Comparison of ENCODE assay signal across 21 cellular contexts in the genomic region with DNA sequence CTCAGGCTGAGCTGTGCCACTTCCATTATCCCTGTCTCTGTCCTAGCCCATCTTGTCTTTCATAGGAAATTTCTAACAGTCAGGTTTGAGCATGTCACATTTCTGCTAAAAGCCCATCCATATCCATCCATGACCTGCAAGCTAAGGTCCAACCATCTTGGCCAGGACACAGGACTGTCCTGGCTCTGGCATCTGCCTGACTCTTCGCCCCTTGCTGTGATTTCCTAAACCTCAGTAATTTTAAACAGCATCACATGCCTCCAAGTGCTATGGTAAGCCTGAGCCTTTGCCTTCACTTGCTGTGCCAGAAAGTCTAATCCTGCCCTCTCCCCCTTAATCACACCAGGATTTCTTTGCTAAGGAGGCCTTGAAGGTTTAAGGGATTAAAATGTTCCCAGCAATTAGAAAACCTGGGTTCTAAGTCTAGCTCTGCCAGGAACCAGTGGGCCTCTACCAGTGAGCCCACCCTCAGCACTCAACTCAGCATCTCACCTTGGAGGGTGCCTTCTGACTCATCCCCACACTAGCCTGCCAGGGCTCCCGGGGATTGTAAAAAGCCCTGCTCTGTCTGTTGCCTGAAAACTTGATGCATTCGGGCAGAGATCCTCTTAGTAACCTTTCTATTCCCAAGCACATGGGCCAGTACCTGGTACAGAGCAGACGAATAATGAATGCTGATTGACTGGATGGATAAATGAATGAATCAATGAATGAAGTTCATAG.
DNase-seq lines count a peak whose midpoint lies in the region; ATAC-seq and TF ChIP-seq lines count a peak whose summit lies in the region.
"Had no signal": no experiment of that assay in that cellular context is flagged by ENCODE, and none has a peak within 500 bp of the region (broad histone marks: within the 10 kb centered on the region; RNA-seq: fewer than 3 reads in every experiment).

No MANE protein-coding gene starts in this region.

- no peaks in the 10 kb centered on the region for H4K20me1 ChIP-seq in IMR-90 (ENCODE audit: insufficient read depth, low read length)
- H4K20me1 ChIP-seq in smooth muscle cell (ENCODE audit: low read depth), result no peaks in the 10 kb centered on the region

- no TSS peak for BruUV-seq in IMR-90 (replicated peaks; lab: Mats Ljungman, UMichigan)

- H3K4me1 ChIP-seq in IMR-90 (ENCODE audit: control insufficient read depth, insufficient read depth, low read length) (peaks cover 16% of the 10 kb centered on the region), smooth muscle cell (ENCODE audit: low read depth) (peaks cover 7% of the 10 kb centered on the region)
- H3K4me1 ChIP-seq: parathyroid adenoma, tibial nerve had no signal

- peak overlapping the region; percentile 70 for H4K5ac ChIP-seq in IMR-90 (ENCODE audit: low read depth, low read length)

- peak overlapping the region; percentile 54 for H2BK5ac ChIP-seq in IMR-90 (ENCODE audit: low read depth, low read length, poor library complexity, severe bottlenecking)

- no peak overlapping the region; the same call in 1 of the 2 replicates for H3K14ac ChIP-seq in IMR-90 (replicated peaks; ENCODE audit: low read depth, low read length)

- no peaks in the 10 kb centered on the region for H3K9me3 Mint-ChIP-seq in stimulated activated effector memory CD8-positive, alpha-beta T cell treated with anti-CD3 and anti-CD28 coated beads, Interleukin-12 subunit alpha, Interleukin-12 subunit beta, amount 100 ng/mL, for 72 hours
- H3K9me3 Mint-ChIP-seq: dendritic cell treated with granulocyte-macrophage colony-stimulating factor and Interleukin-4, amounts not matched to agents 40 ng/mL and 50 ng/mL, for 4 days had no signal

- H2BK20ac ChIP-seq in IMR-90 (ENCODE audit: low read depth, low read length), result peak overlapping the region; percentile 88

- dilution Hi-C loops in IMR-90 (cut with HindIII; ENCODE audit: low sequenced_read_pairs, unreplicated experiment), result no loop called here

- H3K4me3 Mint-ChIP-seq in stimulated activated effector memory CD8-positive, alpha-beta T cell treated with anti-CD3 and anti-CD28 coated beads, Interleukin-12 subunit alpha, Interleukin-12 subunit beta, amount 100 ng/mL, for 72 hours, result no peak overlapping the region
- H3K4me3 Mint-ChIP-seq: dendritic cell treated with granulocyte-macrophage colony-stimulating factor and Interleukin-4, amounts not matched to agents 40 ng/mL and 50 ng/mL, for 4 days had no signal

- peak overlapping the region; percentile 78 for H3K4ac ChIP-seq in IMR-90 (ENCODE audit: low read depth, low read length)

- H3K9me1 ChIP-seq in IMR-90 (ENCODE audit: insufficient read depth, low read length), result peaks cover 10% of the 10 kb centered on the region

- H3K4me2 ChIP-seq in IMR-90 (ENCODE audit: low read depth, low read length), result peak overlapping the region; percentile 57
- peak overlapping the region; percentile 59 for H3K4me2 ChIP-seq in smooth muscle cell

- H3K23ac ChIP-seq in IMR-90 (ENCODE audit: low read depth, low read length), result peak overlapping the region; percentile 64; the same call in 1 of the 2 replicates

- POLR2A ChIA-PET in IMR-90 (lab: Charles Lee; ENCODE audit: unreplicated experiment), result interaction anchor here (0.5 kb wide), 1 partner anchor 1883 kb away, joined by 4 read pairs; no protein-coding TSS in a partner anchor

- H3K4me3 ChIP-seq in IMR-90 (ENCODE audit: insufficient read depth, low read depth, low read length) (no peak overlapping the region), WERI-Rb-1 (ENCODE audit: low read depth, low read length) (no peak overlapping the region), smooth muscle cell (no peak overlapping the region)
- H3K4me3 ChIP-seq: HAP-1, lung, tibial nerve had no signal

- no peaks in the 10 kb centered on the region for H3F3A ChIP-seq in smooth muscle cell (ENCODE audit: low read depth)

- peak overlapping the region; percentile 69 for H3K18ac ChIP-seq in IMR-90 (ENCODE audit: low read depth, low read length)

- no peaks in the 10 kb centered on the region for H3K27me3 ChIP-seq in IMR-90 (ENCODE audit: control insufficient read depth, insufficient read depth, low read length)
- no peaks in the 10 kb centered on the region for H3K27me3 ChIP-seq in WERI-Rb-1 (ENCODE audit: insufficient read depth, low read depth, severe bottlenecking)
- H3K27me3 ChIP-seq in smooth muscle cell (ENCODE audit: low read depth), result no peaks in the 10 kb centered on the region
- H3K27me3 ChIP-seq: tibial nerve had no signal

- peak overlapping the region; percentile 20 to 37; a peak in 1 of 4 replicates for H4K8ac ChIP-seq in IMR-90 (ENCODE audit: low read depth in 2 of 2, low read length in 2 of 2)

- H3K27ac ChIP-seq in IMR-90 (ENCODE audit: insufficient read depth, low read length), result peak overlapping the region; percentile 88
- H3K27ac ChIP-seq in WERI-Rb-1, result no peak overlapping the region
- peak overlapping the region; percentile 15 for H3K27ac ChIP-seq in smooth muscle cell (ENCODE audit: low read depth)
- H3K27ac ChIP-seq: parathyroid adenoma, tibial nerve had no signal

- in situ Hi-C loops in IMR-90 (cut with MboI; ENCODE audit: low sequenced_read_pairs), result loop anchor here (25.0 kb wide), 1 partner anchor 544 kb away; a partner anchor contains a TSS

- TF ChIP-seq CTCF in IMR-90 (conservative IDR thresholded peaks at IDR 0.05; ENCODE audit: low read depth, low read length) (no peak), WERI-Rb-1 (IDR thresholded peaks at IDR 0.05; ENCODE audit: low read depth, low read length) (no peak), smooth muscle cell (IDR thresholded peaks at IDR 0.05; ENCODE audit: borderline replicate concordance, insufficient read depth, poor library complexity, severe bottlenecking) (no peak)

- H3K79me2 ChIP-seq in smooth muscle cell (ENCODE audit: low read depth), result no peaks in the 10 kb centered on the region
- H3K79me2 ChIP-seq: parathyroid adenoma had no signal

- H2BK120ac ChIP-seq in IMR-90 (ENCODE audit: low read depth, low read length), result peak overlapping the region; percentile 89

- no peak overlapping the region for H3K27ac Mint-ChIP-seq in stimulated activated effector memory CD8-positive, alpha-beta T cell treated with anti-CD3 and anti-CD28 coated beads, Interleukin-12 subunit alpha, Interleukin-12 subunit beta, amount 100 ng/mL, for 72 hours
- H3K27ac Mint-ChIP-seq: dendritic cell treated with granulocyte-macrophage colony-stimulating factor and Interleukin-4, amounts not matched to agents 40 ng/mL and 50 ng/mL, for 4 days had no signal

- no peaks in the 10 kb centered on the region for H3K36me3 Mint-ChIP-seq in stimulated activated effector memory CD8-positive, alpha-beta T cell treated with anti-CD3 and anti-CD28 coated beads, Interleukin-12 subunit alpha, Interleukin-12 subunit beta, amount 100 ng/mL, for 72 hours

- H4K91ac ChIP-seq in IMR-90 (ENCODE audit: insufficient read depth, low read depth, low read length), result peak overlapping the region; percentile 77

- peak overlapping the region; percentile 45 for H2AK5ac ChIP-seq in IMR-90 (ENCODE audit: low read depth, low read length)

- no peak for TF ChIP-seq RAD21 in IMR-90 (IDR thresholded peaks at IDR 0.05; ENCODE audit: low read length)

- H3K36me3 ChIP-seq in IMR-90 (ENCODE audit: control insufficient read depth, insufficient read depth, low read length) (no peaks in the 10 kb centered on the region), WERI-Rb-1 (no peaks in the 10 kb centered on the region), smooth muscle cell (ENCODE audit: low read depth) (no peaks in the 10 kb centered on the region)
- H3K36me3 ChIP-seq: HAP-1, tibial nerve had no signal

- H3K9me3 ChIP-seq in IMR-90 (ENCODE audit: control insufficient read depth, insufficient read depth, low read length) (no peaks in the 10 kb centered on the region), WERI-Rb-1 (ENCODE audit: severe bottlenecking) (no peaks in the 10 kb centered on the region), smooth muscle cell (replicated peaks; ENCODE audit: low read depth) (no peaks in the 10 kb centered on the region)
- H3K9me3 ChIP-seq: HAP-1, tibial nerve had no signal

- peak overlapping the region; percentile 6 for H2AFZ ChIP-seq in IMR-90 (replicated peaks; ENCODE audit: low read length, poor library complexity)
- H2AFZ ChIP-seq in smooth muscle cell (ENCODE audit: low read depth), result no peak overlapping the region
- H2AFZ ChIP-seq: parathyroid adenoma had no signal

- TF ChIP-seq POLR2A in IMR-90 (IDR thresholded peaks at IDR 0.05; ENCODE audit: low read depth, low read length), result no peak

- peak overlapping the region; percentile 27; the same call in 1 of the 3 replicates for H2BK15ac ChIP-seq in IMR-90 (ENCODE audit: low read depth, low read length)

- H3K9ac ChIP-seq in IMR-90 (ENCODE audit: low read depth, low read length) (peak overlapping the region; percentile 37; the same call in 1 of the 2 replicates), smooth muscle cell (ENCODE audit: low read depth) (no peak overlapping the region)
- H3K9ac ChIP-seq: parathyroid adenoma had no signal

- peak; percentile 42 for ATAC-seq in IMR-90 (ENCODE audit: low read depth)
- ATAC-seq in left lobe of liver, result peak; percentile 11
- ATAC-seq in HG03196 (IDR thresholded peaks at IDR 0.05; ENCODE audit: unreplicated experiment), result no peak
- no peak for ATAC-seq in stimulated activated effector memory CD8-positive, alpha-beta T cell treated with anti-CD3 and anti-CD28 coated beads, Interleukin-12 subunit alpha, Interleukin-12 subunit beta, amount 100 ng/mL, for 72 hours

- DNase-seq in IMR-90, result peak; percentile 30
- DNase-seq in WERI-Rb-1, result peak; percentile 44
- no peak for DNase-seq in left lobe of liver (ENCODE audit: low spot score)
- no peak for DNase-seq in smooth muscle cell (lab: John Stamatoyannopoulos, UW; ENCODE audit: unreplicated experiment)
- DNase-seq in globus pallidus (ENCODE audit: low spot score), result no peak
- no peak for DNase-seq in stimulated activated effector memory CD8-positive, alpha-beta T cell treated with anti-CD3 and anti-CD28 coated beads, Interleukin-12 subunit alpha, Interleukin-12 subunit beta, amount 100 ng/mL, for 72 hours (ENCODE audit: low spot score in 2 of 2)
- DNase-seq in SKM-1 treated with dmso at 0.1 percent for 144 hours (lab: John Stamatoyannopoulos, UW; ENCODE audit: unreplicated experiment), result no peak
- DNase-seq: activated CD8-positive, alpha-beta memory T cell treated with anti-CD3 and anti-CD28 coated beads, Interleukin-2, amount 50 U/mL, for 4 hours; DMS79 treated with DMSO at 0.1 percent for 48 hours; hippocampal formation; Karpas-422; NCI-H2107; OCI-M1; stimulated activated CD4-positive, alpha-beta T cell treated with anti-CD3 and anti-CD28 coated beads, Interleukin-2, amount 100 ng/mL, for 24 hours; stimulated activated naive CD4-positive, alpha-beta T cell treated with Interleukin-2 at 50 U/mL for 16 hours had no signal

- intact Hi-C loops in IMR-90 (cut with micrococcal nuclease), result loop anchor here (5.0 to 10.0 kb wide), 4 partner anchors 124 to 544 kb away; a partner anchor contains a TSS

- no peaks in the 10 kb centered on the region for H3K4me1 Mint-ChIP-seq in stimulated activated effector memory CD8-positive, alpha-beta T cell treated with anti-CD3 and anti-CD28 coated beads, Interleukin-12 subunit alpha, Interleukin-12 subunit beta, amount 100 ng/mL, for 72 hours

- H3K56ac ChIP-seq in IMR-90 (ENCODE audit: extremely low read depth, insufficient read depth, low read length), result no peak overlapping the region

- no peaks in the 10 kb centered on the region for H3K79me1 ChIP-seq in IMR-90 (ENCODE audit: low read depth in 1 of 2, low read length in 2 of 2)

- no peak overlapping the region for H2AK9ac ChIP-seq in IMR-90 (replicated peaks; ENCODE audit: low read depth, low read length, poor library complexity)

- CTCF ChIA-PET in IMR-90 (lab: Yijun Ruan, JAX), result no interaction called here

- WGBS in IMR-90 (ENCODE audit: extremely low coverage in 2 of 2, insufficient read length in 1 of 2), 2 experiments, result no CpG with 5 or more reads among the region's 4 CpGs
- 35% methylated on average over 4 of the region's 4 CpGs for WGBS in smooth muscle cell (ENCODE audit: low lambda C conversion rate)

Comparison
In these comparisons a context has a peak if more than half of its experiments do, and no peak if none do; other contexts are left out.
1. ATAC-seq: peak in IMR-90 (single experiment) and left lobe of liver (single experiment); none in HG03196 (single experiment) and stimulated activated effector memory CD8-positive, alpha-beta T cell treated with anti-CD3 and anti-CD28 coated beads, Interleukin-12 subunit alpha, Interleukin-12 subunit beta, amount 100 ng/mL, for 72 hours (single experiment).
2. DNase-seq: peak in IMR-90 (single experiment) and WERI-Rb-1 (single experiment); none in left lobe of liver (single experiment), smooth muscle cell (single experiment), globus pallidus (single experiment), stimulated activated effector memory CD8-positive, alpha-beta T cell treated with anti-CD3 and anti-CD28 coated beads, Interleukin-12 subunit alpha, Interleukin-12 subunit beta, amount 100 ng/mL, for 72 hours (0 of 2) and SKM-1 treated with dmso at 0.1 percent for 144 hours (single experiment).